19 cellular contexts compared by ENCODE assay signal in the genomic region with DNA sequence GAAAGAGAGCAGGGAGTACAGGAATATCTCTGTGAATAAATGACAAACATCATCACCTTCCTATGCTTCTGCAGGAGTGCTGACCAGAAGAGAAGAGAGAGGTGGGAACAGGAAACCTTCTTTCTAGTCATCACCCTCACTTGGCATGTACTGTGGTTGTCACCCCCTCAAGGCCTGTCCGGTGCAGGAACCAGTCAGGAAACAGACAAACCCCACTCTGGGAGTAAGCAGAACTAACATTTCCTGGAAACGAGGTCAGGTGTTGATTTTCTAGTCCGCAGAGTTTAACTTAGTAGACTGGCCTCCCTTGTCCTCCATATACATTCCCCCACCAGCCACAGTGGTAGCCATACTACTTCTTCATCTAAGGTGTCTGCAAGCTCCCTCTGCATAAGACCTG.
DNase-seq lines count a peak whose midpoint lies in the region; ATAC-seq and TF ChIP-seq lines count a peak whose summit lies in the region.
"Had no signal": no experiment of that assay in that cellular context is flagged by ENCODE, and none has a peak within 500 bp of the region (broad histone marks: within the 10 kb centered on the region; RNA-seq: fewer than 3 reads in every experiment).

No MANE protein-coding gene starts in this region.

- TF ChIP-seq CTCF in DND-41 (IDR thresholded peaks at IDR 0.05; ENCODE audit: borderline replicate concordance, extremely low read depth, low read length, poor library complexity, severe bottlenecking) (no peak), neural progenitor cell (IDR thresholded peaks at IDR 0.05) (no peak)

- peak overlapping the region; percentile 29 to 76 (median 53); a peak in 21 of 22 replicates for H3K4me2 ChIP-seq in BLaER1 treated with 17β-estradiol and CSF1 and Interleukin-3, amounts not matched to agents 10 nM and 100 nM
- no peak overlapping the region for H3K4me2 ChIP-seq in DND-41 (ENCODE audit: insufficient read depth, low read length)
- no peak overlapping the region for H3K4me2 ChIP-seq in neural progenitor cell

- no peaks in the 10 kb centered on the region for H3K36me3 ChIP-seq in BLaER1 treated with 17β-estradiol and CSF1 and Interleukin-3, amounts not matched to agents 10 nM and 100 nM
- H3K36me3 ChIP-seq in DND-41 (ENCODE audit: insufficient read depth, low read length) (no peaks in the 10 kb centered on the region), neural progenitor cell (no peaks in the 10 kb centered on the region)

- no peak overlapping the region for H3K27ac ChIP-seq in BLaER1 treated with 17β-estradiol and CSF1 and Interleukin-3, amounts not matched to agents 10 nM and 100 nM
- H3K27ac ChIP-seq in DND-41 (ENCODE audit: low read length) (no peak overlapping the region), neural progenitor cell (no peak overlapping the region)
- H3K27ac ChIP-seq: GM23248 had no signal

- H3K4me3 Mint-ChIP-seq in activated naive CD8-positive, alpha-beta T cell treated with anti-CD3 and anti-CD28 coated beads, Interleukin-2, amount 50 U/mL, for 24 hours, result no peak overlapping the region
- H3K4me3 Mint-ChIP-seq in natural killer cell treated with Interleukin-12 subunit alpha and Interleukin-12 subunit beta and Interleukin-15 and Interleukin-18, amount 100 ng/mL, for 72 hours, result peak overlapping the region; percentile 78
- H3K4me3 Mint-ChIP-seq in neural progenitor cell, result no peak overlapping the region
- H3K4me3 Mint-ChIP-seq: B cell; CD8-positive, alpha-beta T cell; IgD-negative memory B cell had no signal

- H3K27ac Mint-ChIP-seq in activated naive CD8-positive, alpha-beta T cell treated with anti-CD3 and anti-CD28 coated beads, Interleukin-2, amount 50 U/mL, for 24 hours, result peak overlapping the region; percentile 16
- H3K27ac Mint-ChIP-seq in natural killer cell treated with Interleukin-12 subunit alpha and Interleukin-12 subunit beta and Interleukin-15 and Interleukin-18, amount 100 ng/mL, for 72 hours, result no peak overlapping the region
- no peak overlapping the region for H3K27ac Mint-ChIP-seq in neural progenitor cell
- H3K27ac Mint-ChIP-seq: B cell; CD8-positive, alpha-beta T cell had no signal

- no peak overlapping the region for H3K4me3 ChIP-seq in BLaER1 treated with 17β-estradiol and CSF1 and Interleukin-3, amounts not matched to agents 10 nM and 100 nM
- H3K4me3 ChIP-seq in DND-41 (ENCODE audit: low read depth in 1 of 2, low read length in 2 of 2) (no peak overlapping the region), neural progenitor cell (no peak overlapping the region)
- H3K4me3 ChIP-seq: GM23248 had no signal

- H2AFZ ChIP-seq in DND-41 (ENCODE audit: low read depth, low read length) (no peak overlapping the region), neural progenitor cell (replicated peaks) (no peak overlapping the region)

- peak; percentile 50 for ATAC-seq in DND-41 (ENCODE audit: insufficient read depth, low read depth)
- no peak for ATAC-seq in activated naive CD8-positive, alpha-beta T cell treated with anti-CD3 and anti-CD28 coated beads, Interleukin-2, amount 50 U/mL, for 24 hours
- ATAC-seq in natural killer cell treated with Interleukin-12 subunit alpha and Interleukin-12 subunit beta and Interleukin-15 and Interleukin-18, amount 100 ng/mL, for 72 hours, result peak; percentile 91
- no peak for ATAC-seq in GM19023 (IDR thresholded peaks at IDR 0.05; ENCODE audit: unreplicated experiment)
- ATAC-seq: CD8-positive, alpha-beta T cell; HCT116 had no signal

- no peaks in the 10 kb centered on the region for H3K27me3 ChIP-seq in BLaER1 treated with 17β-estradiol and CSF1 and Interleukin-3, amounts not matched to agents 10 nM and 100 nM
- H3K27me3 ChIP-seq in DND-41 (ENCODE audit: insufficient read depth, low read length, poor library complexity) (no peaks in the 10 kb centered on the region), neural progenitor cell (no peaks in the 10 kb centered on the region)

- H3K9me3 ChIP-seq in BLaER1 treated with 17β-estradiol and CSF1 and Interleukin-3, amounts not matched to agents 10 nM and 100 nM (replicated peaks in 1 of 11), result no peaks in the 10 kb centered on the region
- no peaks in the 10 kb centered on the region for H3K9me3 ChIP-seq in DND-41 (ENCODE audit: insufficient read depth, low read length, severe bottlenecking)
- no peaks in the 10 kb centered on the region for H3K9me3 ChIP-seq in neural progenitor cell (ENCODE audit: low read depth)

- H3K9ac ChIP-seq in BLaER1 treated with 17β-estradiol and CSF1 and Interleukin-3, amounts not matched to agents 10 nM and 100 nM, result no peak overlapping the region
- H3K9ac ChIP-seq in DND-41 (ENCODE audit: low read depth, low read length) (no peak overlapping the region), neural progenitor cell (no peak overlapping the region)
- H3K9ac ChIP-seq: GM23248 had no signal

- H4K20me1 ChIP-seq in BLaER1 treated with 17β-estradiol and CSF1 and Interleukin-3, amounts not matched to agents 10 nM and 100 nM, result no peaks in the 10 kb centered on the region
- H4K20me1 ChIP-seq in DND-41 (ENCODE audit: insufficient read depth, low read length), result no peaks in the 10 kb centered on the region
- H4K20me1 ChIP-seq in neural progenitor cell (ENCODE audit: low read depth), result no peaks in the 10 kb centered on the region

- H3K79me2 ChIP-seq in DND-41 (ENCODE audit: insufficient read depth, low read length) (no peaks in the 10 kb centered on the region), neural progenitor cell (ENCODE audit: low read depth) (no peaks in the 10 kb centered on the region)

- no peaks in the 10 kb centered on the region for H3K9me3 Mint-ChIP-seq in activated naive CD8-positive, alpha-beta T cell treated with anti-CD3 and anti-CD28 coated beads, Interleukin-2, amount 50 U/mL, for 24 hours
- H3K9me3 Mint-ChIP-seq in natural killer cell treated with Interleukin-12 subunit alpha and Interleukin-12 subunit beta and Interleukin-15 and Interleukin-18, amount 100 ng/mL, for 72 hours, result no peaks in the 10 kb centered on the region
- no peaks in the 10 kb centered on the region for H3K9me3 Mint-ChIP-seq in neural progenitor cell
- H3K9me3 Mint-ChIP-seq: CD8-positive, alpha-beta T cell; IgD-negative memory B cell had no signal

- H3F3A ChIP-seq in neural progenitor cell (ENCODE audit: low read depth), result no peaks in the 10 kb centered on the region

- no peaks in the 10 kb centered on the region for H3K27me3 Mint-ChIP-seq in activated naive CD8-positive, alpha-beta T cell treated with anti-CD3 and anti-CD28 coated beads, Interleukin-2, amount 50 U/mL, for 24 hours
- H3K27me3 Mint-ChIP-seq in natural killer cell treated with Interleukin-12 subunit alpha and Interleukin-12 subunit beta and Interleukin-15 and Interleukin-18, amount 100 ng/mL, for 72 hours, result no peaks in the 10 kb centered on the region
- peaks cover 10% of the 10 kb centered on the region for H3K27me3 Mint-ChIP-seq in neural progenitor cell (ENCODE audit: insufficient read depth, low read depth)
- H3K27me3 Mint-ChIP-seq: B cell had no signal

- DNase-seq in DND-41, result peak; percentile 15
- no peak for DNase-seq in activated naive CD8-positive, alpha-beta T cell treated with anti-CD3 and anti-CD28 coated beads, Interleukin-2, amount 50 U/mL, for 24 hours
- peak; percentile 87 for DNase-seq in natural killer cell treated with Interleukin-12 subunit alpha and Interleukin-12 subunit beta and Interleukin-15 and Interleukin-18, amount 100 ng/mL, for 72 hours (ENCODE audit: low spot score)
- DNase-seq in HuH-7 (ENCODE audit: low spot score), result no peak
- DNase-seq in neural progenitor cell (ENCODE audit: low spot score), result no peak
- DNase-seq: DMS79 treated with DMSO at 0.1 percent for 48 hours, GM23248, NCI-H1105 treated with DMSO at 0.1 percent for 48 hours, NCI-H1694 treated with DMSO at 0.1 percent for 48 hours, NCI-H2107, NCI-H2227 treated with DMSO at 0.1 percent for 48 hours, NCI-H524 treated with DMSO at 0.1 percent for 48 hours, Right ventricle myocardium superior had no signal

- H3K4me1 Mint-ChIP-seq in activated naive CD8-positive, alpha-beta T cell treated with anti-CD3 and anti-CD28 coated beads, Interleukin-2, amount 50 U/mL, for 24 hours, result peaks cover 2% of the 10 kb centered on the region
- H3K4me1 Mint-ChIP-seq in natural killer cell treated with Interleukin-12 subunit alpha and Interleukin-12 subunit beta and Interleukin-15 and Interleukin-18, amount 100 ng/mL, for 72 hours (ENCODE audit: low read depth in 2 of 2), result peaks cover 19 to 59% of the 10 kb centered on the region in 2 donors
- H3K4me1 Mint-ChIP-seq in neural progenitor cell, result peaks cover 25% of the 10 kb centered on the region
- H3K4me1 Mint-ChIP-seq: B cell, IgD-negative memory B cell had no signal

- no peaks in the 10 kb centered on the region for H3K36me3 Mint-ChIP-seq in activated naive CD8-positive, alpha-beta T cell treated with anti-CD3 and anti-CD28 coated beads, Interleukin-2, amount 50 U/mL, for 24 hours (ENCODE audit: low read depth)
- no peaks in the 10 kb centered on the region for H3K36me3 Mint-ChIP-seq in natural killer cell treated with Interleukin-12 subunit alpha and Interleukin-12 subunit beta and Interleukin-15 and Interleukin-18, amount 100 ng/mL, for 72 hours
- no peaks in the 10 kb centered on the region for H3K36me3 Mint-ChIP-seq in neural progenitor cell
- H3K36me3 Mint-ChIP-seq: CD8-positive, alpha-beta T cell; IgD-negative memory B cell had no signal

- peaks cover 0 to 28% (median 18%) of the 10 kb centered on the region in 10 experiments; a peak in 15 of 20 replicates for H3K4me1 ChIP-seq in BLaER1 treated with 17β-estradiol and CSF1 and Interleukin-3, amounts not matched to agents 10 nM and 100 nM
- H3K4me1 ChIP-seq in DND-41 (ENCODE audit: insufficient read depth, low read length) (no peaks in the 10 kb centered on the region), neural progenitor cell (peaks cover 9% of the 10 kb centered on the region)

Comparison
In these comparisons a context has a peak if more than half of its experiments do, and no peak if none do; other contexts are left out.
1. H3K4me2 ChIP-seq: peak in BLaER1 treated with 17β-estradiol and CSF1 and Interleukin-3, amounts not matched to agents 10 nM and 100 nM (11 of 11); none in DND-41 (single experiment) and neural progenitor cell (single experiment).
2. ATAC-seq: peak in DND-41 (single experiment) and natural killer cell treated with Interleukin-12 subunit alpha and Interleukin-12 subunit beta and Interleukin-15 and Interleukin-18, amount 100 ng/mL, for 72 hours (2 of 2); none in activated naive CD8-positive, alpha-beta T cell treated with anti-CD3 and anti-CD28 coated beads, Interleukin-2, amount 50 U/mL, for 24 hours (single experiment) and GM19023 (single experiment).
3. DNase-seq: peak in DND-41 (single experiment) and natural killer cell treated with Interleukin-12 subunit alpha and Interleukin-12 subunit beta and Interleukin-15 and Interleukin-18, amount 100 ng/mL, for 72 hours (single experiment); none in activated naive CD8-positive, alpha-beta T cell treated with anti-CD3 and anti-CD28 coated beads, Interleukin-2, amount 50 U/mL, for 24 hours (single experiment), HuH-7 (single experiment) and neural progenitor cell (single experiment).